10 cellular contexts compared by ENCODE assay signal in the genomic region with DNA sequence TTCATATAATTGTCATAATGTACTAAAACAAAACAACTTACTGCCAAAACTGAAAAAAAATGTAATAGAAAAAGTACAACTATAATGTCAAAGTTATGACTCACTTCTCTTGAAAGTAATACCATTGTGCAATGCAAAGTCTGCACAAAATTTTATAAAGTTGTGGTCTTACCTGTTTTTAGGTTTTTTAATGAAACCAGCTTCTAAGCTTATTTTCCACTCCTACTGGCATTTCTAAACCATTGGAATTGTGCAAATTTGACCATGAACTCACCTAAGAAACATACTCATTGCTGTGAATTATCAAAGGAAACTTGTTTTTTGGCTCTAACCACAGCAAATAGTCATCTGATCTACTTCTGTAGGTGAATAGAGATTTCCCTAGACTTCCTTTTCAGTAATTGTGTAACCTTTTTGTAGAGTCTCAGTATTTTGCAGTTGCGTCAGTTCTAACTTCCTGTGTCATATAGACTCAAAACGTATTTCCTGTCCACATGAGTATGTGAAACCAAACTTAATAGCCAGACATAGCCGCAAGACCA. TPM values are rescaled to one million over a fixed set of nuclear protein-coding genes. Genes with fewer than 3 reads are reported as not detected.
A peak's percentile ranks its signal among the peaks of the same experiment; 100 is the strongest.
DNase-seq lines count a peak whose midpoint lies in the region; ATAC-seq, FAIRE-seq and TF ChIP-seq lines count a peak whose summit lies in the region.
"Had no signal": no experiment of that assay in that cellular context is flagged by ENCODE, and none has a peak within 500 bp of the region (broad histone marks: within the 10 kb centered on the region; RNA-seq: fewer than 3 reads in every experiment).

No MANE protein-coding gene starts in this region.

- intact Hi-C loops in endothelial cell of umbilical vein (cut with micrococcal nuclease) (loop anchor here (10.0 kb wide), 1 partner anchor 709 kb away; a partner anchor contains a TSS), Right ventricle myocardium superior (cut with DNase I) (no loop called here)

- in situ Hi-C loops in HAP-1 (cut with MboI; ENCODE audit: low sequenced_read_pairs), result loop anchor here (25.0 kb wide), 1 partner anchor 251 kb away; no protein-coding TSS in a partner anchor

- peak; percentile 30 for FAIRE-seq in H54 (lab: Jason Lieb, UNC)
- FAIRE-seq in endothelial cell of umbilical vein (lab: Jason Lieb, UNC), result peak; percentile 46

- DNase-seq in H54 (ENCODE audit: insufficient read length, low spot score) (no peak), NB4 (ENCODE audit: low read depth) (peak; percentile 87), endothelial cell of umbilical vein (ENCODE audit: low read depth, low spot score) (peak; percentile 27), Right ventricle myocardium superior (no peak), DMS 273 (lab: John Stamatoyannopoulos, UW; ENCODE audit: unreplicated experiment) (no peak), HEK293T (ENCODE audit: extremely low spot score) (no peak), HAP-1 (ENCODE audit: low spot score in 2 of 2) (no peak)
- DNase-seq: posterior cingulate gyrus had no signal

- H4K20me1 ChIP-seq in endothelial cell of umbilical vein (replicated peaks; ENCODE audit: control insufficient read depth, extremely low read depth, insufficient read depth, low read length), result no peaks in the 10 kb centered on the region

- POLR2A ChIA-PET in endothelial cell of umbilical vein (lab: Charles Lee) (no interaction called here), HEK293T (lab: Yijun Ruan, JAX) (no interaction called here)

- BruUV-seq in endothelial cell of umbilical vein (replicated peaks; lab: Mats Ljungman, UMichigan), result no TSS peak

- no peaks in the 10 kb centered on the region for H3K79me2 ChIP-seq in endothelial cell of umbilical vein (ENCODE audit: control insufficient read depth, insufficient read depth, low read length)

- H3K36me3 ChIP-seq in endothelial cell of umbilical vein (ENCODE audit: control insufficient read depth in 2 of 2, extremely low read depth in 1 of 2, insufficient read depth in 2 of 2, low read length in 2 of 2) (no peaks in the 10 kb centered on the region), HAP-1 (replicated peaks) (no peaks in the 10 kb centered on the region)
- H3K36me3 ChIP-seq: SJSA1 had no signal

- dilution Hi-C loops in endothelial cell of umbilical vein (cut with MboI; ENCODE audit: extremely low pct_ligation_motif_present, low sequenced_read_pairs), result no loop called here

- no peak overlapping the region for H3K9ac ChIP-seq in endothelial cell of umbilical vein (replicated peaks; ENCODE audit: extremely low read depth, insufficient read depth, low read length)

- H3K4me1 ChIP-seq in endothelial cell of umbilical vein (ENCODE audit: control insufficient read depth, extremely low read depth, insufficient read depth, low read length) (peaks cover 12% of the 10 kb centered on the region), HAP-1 (no peaks in the 10 kb centered on the region)
- H3K4me1 ChIP-seq: SJSA1 had no signal

- H2AFZ ChIP-seq in endothelial cell of umbilical vein (ENCODE audit: low read depth, low read length), result no peak overlapping the region

- H3K27ac ChIP-seq in endothelial cell of umbilical vein (ENCODE audit: insufficient read depth, low read depth, low read length), result peak overlapping the region; percentile 11
- H3K27ac ChIP-seq: SJSA1 had no signal

- ATAC-seq in GM18502 (IDR thresholded peaks at IDR 0.05; ENCODE audit: poor library complexity, unreplicated experiment), result peak; percentile 82
- ATAC-seq in Right ventricle myocardium superior (ENCODE audit: poor library complexity), result no peak

- H3K27me3 ChIP-seq in endothelial cell of umbilical vein (ENCODE audit: control insufficient read depth in 2 of 2, insufficient read depth in 2 of 2, low read length in 2 of 2) (no peaks in the 10 kb centered on the region), HAP-1 (ENCODE audit: low read depth) (no peaks in the 10 kb centered on the region)
- H3K27me3 ChIP-seq: SJSA1 had no signal

- TF ChIP-seq CTCF in NB4 (IDR thresholded peaks at IDR 0.05; ENCODE audit: low read depth, low read length) (no peak), endothelial cell of umbilical vein (IDR thresholded peaks at IDR 0.05; ENCODE audit: extremely low read depth in 1 of 2, insufficient read depth in 1 of 2, low read depth in 1 of 2, low read length in 2 of 2) (no peak)

- H3K4me3 ChIP-seq in NB4 (ENCODE audit: low read depth, low read length), result no peak overlapping the region
- no peak overlapping the region for H3K4me3 ChIP-seq in endothelial cell of umbilical vein (replicated peaks in 1 of 3; ENCODE audit: insufficient read depth in 1 of 3, low read depth in 1 of 3, low read length in 3 of 3)
- no peak overlapping the region for H3K4me3 ChIP-seq in HAP-1
- H3K4me3 ChIP-seq: SJSA1 had no signal

- H3K9me1 ChIP-seq in endothelial cell of umbilical vein (replicated peaks; ENCODE audit: control insufficient read depth, extremely low read depth, insufficient read depth, low read length), result peaks cover 3% of the 10 kb centered on the region

- CTCF ChIA-PET in endothelial cell of umbilical vein (lab: Charles Lee) (interaction anchor here (0.6 to 17.6 kb wide), 6 partner anchors 84 to 1557 kb away, joined by 3 to 598 read pairs (median 5); no protein-coding TSS in a partner anchor), HEK293T (lab: Yijun Ruan, JAX) (interaction anchor here (1.5 kb wide), 1 partner anchor 86 kb away, joined by 3 read pairs; no protein-coding TSS in a partner anchor)

- H3K4me2 ChIP-seq in endothelial cell of umbilical vein (ENCODE audit: insufficient read depth, low read length), result peak overlapping the region; percentile 24

- TF ChIP-seq POLR2A in H54 (IDR thresholded peaks at IDR 0.05; ENCODE audit: low read depth, low read length) (no peak), NB4 (IDR thresholded peaks at IDR 0.05; ENCODE audit: extremely low read depth, insufficient read length) (no peak), endothelial cell of umbilical vein (IDR thresholded peaks at IDR 0.05; ENCODE audit: low read depth, low read length) (no peak)

- H3K9me3 ChIP-seq in endothelial cell of umbilical vein (replicated peaks; ENCODE audit: control insufficient read depth, insufficient read depth, low read length) (no peaks in the 10 kb centered on the region), HAP-1 (no peaks in the 10 kb centered on the region)
- H3K9me3 ChIP-seq: SJSA1 had no signal

TF ChIP-seq in endothelial cell of umbilical vein, 7 proteins besides CTCF, POLR2A, EP300 and RAD21:
- TF ChIP-seq MYC (IDR thresholded peaks at IDR 0.05; ENCODE audit: low read depth, low read length) (no peak), FOS (IDR thresholded peaks at IDR 0.05; ENCODE audit: borderline replicate concordance, insufficient read depth, low read length) (peak; percentile 56)
TF ChIP-seq in endothelial cell of umbilical vein: peak in this region for 1.

TF ChIP-seq in HEK293T, 16 proteins besides CTCF, POLR2A, EP300 and RAD21:
- TF ChIP-seq ELF4 (IDR thresholded peaks at IDR 0.05) (no peak), LEF1 (IDR thresholded peaks at IDR 0.05; ENCODE audit: borderline replicate concordance) (no peak), L3MBTL2 (conservative IDR thresholded peaks at IDR 0.05) (no peak), TARDBP (IDR thresholded peaks at IDR 0.05) (no peak), FOXK2 (IDR thresholded peaks at IDR 0.05) (no peak)
- TF ChIP-seq, protein P1, sequence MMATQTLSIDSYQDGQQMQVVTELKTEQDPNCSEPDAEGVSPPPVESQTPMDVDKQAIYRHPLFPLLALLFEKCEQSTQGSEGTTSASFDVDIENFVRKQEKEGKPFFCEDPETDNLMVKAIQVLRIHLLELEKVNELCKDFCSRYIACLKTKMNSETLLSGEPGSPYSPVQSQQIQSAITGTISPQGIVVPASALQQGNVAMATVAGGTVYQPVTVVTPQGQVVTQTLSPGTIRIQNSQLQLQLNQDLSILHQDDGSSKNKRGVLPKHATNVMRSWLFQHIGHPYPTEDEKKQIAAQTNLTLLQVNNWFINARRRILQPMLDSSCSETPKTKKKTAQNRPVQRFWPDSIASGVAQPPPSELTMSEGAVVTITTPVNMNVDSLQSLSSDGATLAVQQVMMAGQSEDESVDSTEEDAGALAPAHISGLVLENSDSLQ (IDR thresholded peaks at IDR 0.05), result no peak

RNA-seq across cellular contexts. Expression of a gene that starts 31.9 kb away (rescaled TPM):
- total RNA-seq in endothelial cell of umbilical vein, result 266 and 286 TPM in 2 replicates
- 138 and 177 TPM in 2 replicates for polyA plus RNA-seq in endothelial cell of umbilical vein
- polyA plus RNA-seq in endothelial cell of umbilical vein (2011; cell fraction: cytosol; rRNA removed), result 185 and 186 TPM in 2 replicates
- 210 and 230 TPM in 2 replicates for polyA plus RNA-seq in endothelial cell of umbilical vein (2011; cell fraction: nucleus; rRNA removed)
- 245 and 277 TPM in 2 replicates for polyA plus RNA-seq in endothelial cell of umbilical vein (2012)
- 332 and 378 TPM in 2 replicates for polyA minus RNA-seq in endothelial cell of umbilical vein
- polyA minus RNA-seq in endothelial cell of umbilical vein (2011; cell fraction: cytosol; rRNA and poly(A)+ RNA removed), result 21.1 TPM
- polyA minus RNA-seq in endothelial cell of umbilical vein (2011; cell fraction: nucleus; rRNA and poly(A)+ RNA removed), result 645 and 1,049 TPM in 2 replicates
- total RNA-seq in Right ventricle myocardium superior, result 24.3 TPM

Comparison
In these comparisons a context has a peak if more than half of its experiments do, and no peak if none do; other contexts are left out.
1. DNase-seq: peak in NB4 (single experiment) and endothelial cell of umbilical vein (single experiment); none in H54 (single experiment), Right ventricle myocardium superior (single experiment), DMS 273 (single experiment), HEK293T (single experiment) and HAP-1 (0 of 2).
2. RNA of a gene that starts 31.9 kb away (total RNA-seq): 266 to 286 TPM in endothelial cell of umbilical vein; 24.3 TPM in Right ventricle myocardium superior (single experiment); every median in the first group is over 10 times any median in the second.